ENCODE assay signal across 22 cellular contexts in genomic region chr18:13617826-13618515, GRCh38.
DNase-seq lines count a peak whose midpoint lies in the region; ATAC-seq and TF ChIP-seq lines count a peak whose summit lies in the region.
"Had no signal": no experiment of that assay in that cellular context is flagged by ENCODE, and none has a peak within 500 bp of the region (broad histone marks: within the 10 kb centered on the region; RNA-seq: fewer than 3 reads in every experiment).

No MANE protein-coding gene starts in this region.

- no peaks in the 10 kb centered on the region for H4K20me1 ChIP-seq in SU-DHL-6 (ENCODE audit: low read depth, low read length)

- peaks cover 4% of the 10 kb centered on the region for H3K36me3 ChIP-seq in right atrium auricular region
- H3K36me3 ChIP-seq in heart right ventricle = peaks cover 0 to 16% (median 4%) of the 10 kb centered on the region in 9 donors
- H3K36me3 ChIP-seq in SU-DHL-6 (ENCODE audit: low read length) = no peaks in the 10 kb centered on the region
- H3K36me3 ChIP-seq in thymus (ENCODE audit: control insufficient read depth, insufficient read depth) = peaks cover 44% of the 10 kb centered on the region
- H3K36me3 ChIP-seq: left lung, SJSA1, transverse colon had no signal

- H3K79me2 ChIP-seq in SU-DHL-6 (ENCODE audit: insufficient read depth, low read length) = peaks cover 8% of the 10 kb centered on the region; the same call in 1 of the 2 replicates

- H3K4me1 Mint-ChIP-seq in activated CD4-positive, alpha-beta memory T cell treated with anti-CD3 and anti-CD28 coated beads, Interleukin-2, amount 10 ng/mL, durations not matched to agents 7 days and 5 days = peaks cover 54% of the 10 kb centered on the region

- TF ChIP-seq CTCF in right atrium auricular region (IDR thresholded peaks at IDR 0.05) (no peak), heart right ventricle (IDR thresholded peaks at IDR 0.05) (no peak), SU-DHL-6 (IDR thresholded peaks at IDR 0.05; ENCODE audit: insufficient read depth, low read length, poor library complexity, severe bottlenecking) (no peak), dorsolateral prefrontal cortex (IDR thresholded peaks at IDR 0.05 in 54 of 56, conservative IDR thresholded peaks at IDR 0.05 in 2 of 56; ENCODE audit: low read depth in 1 of 56, partially characterized antibody in 56 of 56) (no peak)

- H3K4me1 ChIP-seq in right atrium auricular region = peaks cover 3 to 53% of the 10 kb centered on the region in 2 donors
- peaks cover 14 to 52% (median 30%) of the 10 kb centered on the region in 9 donors for H3K4me1 ChIP-seq in heart right ventricle
- peaks cover 47% of the 10 kb centered on the region for H3K4me1 ChIP-seq in thymus (ENCODE audit: control insufficient read depth, insufficient read depth, low read length)
- H3K4me1 ChIP-seq: SJSA1 had no signal

- H3K36me3 Mint-ChIP-seq in activated CD4-positive, alpha-beta memory T cell treated with anti-CD3 and anti-CD28 coated beads, Interleukin-2, amount 10 ng/mL, durations not matched to agents 7 days and 5 days (ENCODE audit: low read depth) = peaks cover 4% of the 10 kb centered on the region

- H3K9me3 ChIP-seq in right atrium auricular region (no peaks in the 10 kb centered on the region), heart right ventricle (no peaks in the 10 kb centered on the region), SU-DHL-6 (ENCODE audit: insufficient read depth, low read length) (no peaks in the 10 kb centered on the region), thymus (ENCODE audit: control insufficient read depth) (no peaks in the 10 kb centered on the region)
- H3K9me3 ChIP-seq: left lung, psoas muscle, SJSA1, transverse colon had no signal

- H3K4me2 ChIP-seq in SU-DHL-6 (ENCODE audit: low read depth, low read length, poor library complexity, severe bottlenecking) = no peak overlapping the region

- CTCF ChIA-PET in activated CD4-positive, alpha-beta memory T cell treated with anti-CD3 and anti-CD28 coated beads, Interleukin-2, amount 10 ng/mL, durations not matched to agents 7 days and 5 days (lab: Charles Lee) = no interaction called here

- no peak overlapping the region for H3K4me3 Mint-ChIP-seq in activated CD4-positive, alpha-beta memory T cell treated with anti-CD3 and anti-CD28 coated beads, Interleukin-2, amount 10 ng/mL, durations not matched to agents 7 days and 5 days
- H3K4me3 Mint-ChIP-seq: activated B cell treated with CpG ODN at 0.5 μM for 24 hours; central memory CD8-positive, alpha-beta T cell; T-cell had no signal

- intact Hi-C loops in heart right ventricle (cut with DNase I) (loop anchor here in 1 of 10 donors (10.0 kb wide), 1 partner anchor 233 kb away; no protein-coding TSS in a partner anchor), dorsolateral prefrontal cortex (cut with DNase I) (loop anchor here in 1 of 2 donors (10.0 kb wide), 2 partner anchors 163 to 253 kb away; no protein-coding TSS in a partner anchor)

- POLR2A ChIA-PET in activated CD4-positive, alpha-beta memory T cell treated with anti-CD3 and anti-CD28 coated beads, Interleukin-2, amount 10 ng/mL, durations not matched to agents 7 days and 5 days (lab: Charles Lee) = no interaction called here

- H3K9me2 ChIP-seq in SU-DHL-6 (replicated peaks; ENCODE audit: insufficient read depth, low read length) = no peaks in the 10 kb centered on the region

- H3K9ac ChIP-seq in SU-DHL-6 (ENCODE audit: low read length) = no peak overlapping the region
- H3K9ac ChIP-seq: GM23248 had no signal

- H3F3A ChIP-seq in SU-DHL-6 (ENCODE audit: insufficient read depth) = peaks cover 16% of the 10 kb centered on the region

- ATAC-seq in heart right ventricle = no peak
- no peak for ATAC-seq in HG03378 (IDR thresholded peaks at IDR 0.05; ENCODE audit: unreplicated experiment)
- no peak for ATAC-seq in GM21447 (IDR thresholded peaks at IDR 0.05; ENCODE audit: unreplicated experiment)
- ATAC-seq: activated naive CD4-positive, alpha-beta T cell treated with anti-CD3 and anti-CD28 coated beads, Interleukin-2, amount 50 U/mL, for 72 hours; left lung; psoas muscle; stimulated activated naive CD8-positive, alpha-beta T cell treated with anti-CD3 and anti-CD28 coated beads, Interleukin-15, amount 100 ng/mL, for 72 hours; T-cell had no signal

- 88 to 92% methylated on average over 9 of the region's 9 CpGs for WGBS in heart right ventricle, 2 donors
- WGBS in thymus = 47% methylated on average over 9 of the region's 9 CpGs

- H3K27ac ChIP-seq in right atrium auricular region = peak overlapping the region in 1 of 2 donors; percentile 11
- no peak overlapping the region for H3K27ac ChIP-seq in heart right ventricle
- peak overlapping the region; percentile 4; the same call in 1 of the 2 replicates for H3K27ac ChIP-seq in SU-DHL-6 (ENCODE audit: low read depth, low read length)
- peak overlapping the region in 58 of 59 donors; percentile 15 to 99 (median 93) for H3K27ac ChIP-seq in dorsolateral prefrontal cortex
- peak overlapping the region; percentile 55 for H3K27ac ChIP-seq in thymus (ENCODE audit: low read depth)
- H3K27ac ChIP-seq: GM23248, left lung, psoas muscle, SJSA1, transverse colon had no signal

- H3K27me3 ChIP-seq in right atrium auricular region (no peaks in the 10 kb centered on the region), heart right ventricle (no peaks in the 10 kb centered on the region), SU-DHL-6 (ENCODE audit: low read length) (no peaks in the 10 kb centered on the region), dorsolateral prefrontal cortex (no peaks in the 10 kb centered on the region), thymus (ENCODE audit: control insufficient read depth, insufficient read depth) (no peaks in the 10 kb centered on the region)
- H3K27me3 ChIP-seq: transverse colon had no signal

- H3K4me3 ChIP-seq in right atrium auricular region (no peak overlapping the region), heart right ventricle (no peak overlapping the region), SU-DHL-6 (ENCODE audit: insufficient read depth, low read length, poor library complexity, severe bottlenecking) (no peak overlapping the region), dorsolateral prefrontal cortex (peak overlapping the region in 7 of 59 donors; percentile 2 to 29 (median 8)), thymus (ENCODE audit: low read length) (peak overlapping the region; percentile 6)
- H3K4me3 ChIP-seq: GM23248, left lung, psoas muscle, SJSA1, transverse colon had no signal

- H3K27ac Mint-ChIP-seq in activated CD4-positive, alpha-beta memory T cell treated with anti-CD3 and anti-CD28 coated beads, Interleukin-2, amount 10 ng/mL, durations not matched to agents 7 days and 5 days = no peak overlapping the region
- H3K27ac Mint-ChIP-seq: activated B cell treated with CpG ODN at 0.5 μM for 24 hours had no signal

- no peaks in the 10 kb centered on the region for H3K9me3 Mint-ChIP-seq in activated CD4-positive, alpha-beta memory T cell treated with anti-CD3 and anti-CD28 coated beads, Interleukin-2, amount 10 ng/mL, durations not matched to agents 7 days and 5 days
- H3K9me3 Mint-ChIP-seq: activated B cell treated with CpG ODN at 0.5 μM for 24 hours; activated naive CD4-positive, alpha-beta T cell treated with anti-CD3 and anti-CD28 coated beads, Interleukin-2, amount 50 U/mL, for 72 hours; central memory CD8-positive, alpha-beta T cell; stimulated activated naive CD8-positive, alpha-beta T cell treated with anti-CD3 and anti-CD28 coated beads, Interleukin-15, amount 100 ng/mL, for 72 hours; T-cell had no signal

- no peaks in the 10 kb centered on the region for H3K27me3 Mint-ChIP-seq in activated CD4-positive, alpha-beta memory T cell treated with anti-CD3 and anti-CD28 coated beads, Interleukin-2, amount 10 ng/mL, durations not matched to agents 7 days and 5 days
- H3K27me3 Mint-ChIP-seq: activated B cell treated with CpG ODN at 0.5 μM for 24 hours; central memory CD8-positive, alpha-beta T cell; stimulated activated naive CD8-positive, alpha-beta T cell treated with anti-CD3 and anti-CD28 coated beads, Interleukin-15, amount 100 ng/mL, for 72 hours; T-cell had no signal

- DNase-seq in right atrium auricular region (ENCODE audit: low spot score) (peak; percentile 44), heart right ventricle (no peak), dorsolateral prefrontal cortex (no peak)
- no peak for DNase-seq in activated CD4-positive, alpha-beta memory T cell treated with anti-CD3 and anti-CD28 coated beads, Interleukin-2, amount 10 ng/mL, durations not matched to agents 7 days and 5 days
- DNase-seq: activated B cell treated with CpG ODN at 0.5 μM for 24 hours; AML-193; GM23248; left lung; NCI-H1092 treated with DMSO at 0.1 percent for 48 hours; NCI-H187; NCI-H226; psoas muscle; stimulated activated naive CD8-positive, alpha-beta T cell treated with anti-CD3 and anti-CD28 coated beads, Interleukin-15, amount 100 ng/mL, for 72 hours; T-cell; transverse colon had no signal

- H2AFZ ChIP-seq in SU-DHL-6 (ENCODE audit: low read depth, low read length, severe bottlenecking) = no peak overlapping the region
- H2AFZ ChIP-seq: GM23248 had no signal

Comparison
In these comparisons a context has a peak if more than half of its experiments do, and no peak if none do; other contexts are left out.
1. H3K27ac ChIP-seq: peak in SU-DHL-6 (single experiment), dorsolateral prefrontal cortex (58 of 59) and thymus (single experiment); none in heart right ventricle (0 of 10).